Comparison of ENCODE assay signal across 30 cellular contexts in the genomic region with DNA sequence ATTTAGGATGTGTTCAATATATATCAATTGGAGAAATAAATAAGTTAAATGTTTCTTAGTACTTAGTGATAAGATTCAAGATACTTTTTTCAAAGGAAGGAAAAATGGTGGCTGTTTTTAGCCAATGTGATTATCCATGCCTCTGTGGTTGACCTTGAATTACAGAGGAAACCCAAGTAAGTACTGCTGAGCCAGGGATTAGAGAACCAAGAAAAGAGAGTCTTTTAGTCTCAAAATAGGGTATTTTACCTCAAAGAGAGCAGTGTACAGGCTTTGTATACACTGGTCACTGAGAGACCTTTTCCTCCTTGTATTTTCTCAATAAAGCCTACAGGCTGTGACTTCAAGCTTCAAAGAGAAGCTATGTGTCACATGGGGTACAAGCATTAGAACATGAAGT.
"Had no signal": no experiment of that assay in that cellular context is flagged by ENCODE, and none has a peak within 500 bp of the region (broad histone marks: within the 10 kb centered on the region; RNA-seq: fewer than 3 reads in every experiment).

No MANE protein-coding gene starts in this region.

- H3K4me1 ChIP-seq: adrenal gland, ascending aorta, body of pancreas, breast epithelium had no signal

- DNase-seq: activated effector memory CD4-positive, alpha-beta T cell treated with anti-CD3 and anti-CD28 coated beads, Interleukin-2, amount 50 U/mL, for 16 hours; activated effector memory CD4-positive, alpha-beta T cell treated with Interleukin-2 at 50 U/mL for 16 hours; activated gamma-delta T cell; activated gamma-delta T cell treated with Interleukin-2 at 50 U/mL for 16 hours; activated naive CD4-positive, alpha-beta T cell; activated naive CD4-positive, alpha-beta T cell treated with anti-CD3 and anti-CD28 coated beads for 36 hours; activated naive CD4-positive, alpha-beta T cell treated with anti-CD3 and anti-CD28 coated beads, Interleukin-2, amount 10 ng/mL, durations not matched to agents 7 days and 5 days; activated naive CD4-positive, alpha-beta T cell treated with anti-CD3 and anti-CD28 coated beads, Interleukin-2, amount 50 U/mL, for 16 hours; activated naive CD4-positive, alpha-beta T cell treated with Interleukin-2 at 50 U/mL for 16 hours; activated naive CD8-positive, alpha-beta T cell treated with anti-CD3 and anti-CD28 coated beads for 36 hours; activated naive CD8-positive, alpha-beta T cell treated with anti-CD3 and anti-CD28 coated beads, Interleukin-2, amount 10 ng/mL, durations not matched to agents 7 days and 5 days; activated naive CD8-positive, alpha-beta T cell treated with anti-CD3 and anti-CD28 coated beads, Interleukin-2, amount 50 U/mL, for 24 hours; activated T-cell treated with anti-CD3 and anti-CD28 coated beads, Interleukin-2, amount 50 U/mL, for 4 hours; activated T-cell treated with anti-CD3 and anti-CD28 coated beads, Interleukin-2, amount 50 U/mL, for 48 hours; activated T-cell treated with anti-CD3 and anti-CD28 coated beads, Interleukin-2, amount 50 U/mL, for 72 hours; adrenal gland; amniotic stem cell; amygdala; anterior cingulate cortex; aorta; body of pancreas; brain microvascular endothelial cell; caudate nucleus; central memory CD4-positive, alpha-beta T cell; cerebellar nuclear complex had no signal

- H3K27ac ChIP-seq: adrenal gland, ascending aorta, body of pancreas, brain microvascular endothelial cell, breast epithelium, cardiac muscle cell had no signal

- H3K4me3 ChIP-seq: adrenal gland, ascending aorta, body of pancreas, breast epithelium, cardiac muscle cell had no signal

- H3K9me3 ChIP-seq: adrenal gland, ascending aorta, body of pancreas, breast epithelium had no signal

- ATAC-seq: activated naive CD4-positive, alpha-beta T cell treated with anti-CD3 and anti-CD28 coated beads, Interleukin-2, amount 50 U/mL, for 72 hours; activated naive CD8-positive, alpha-beta T cell treated with anti-CD3 and anti-CD28 coated beads, Interleukin-2, amount 50 U/mL, for 24 hours; activated T-cell treated with anti-CD3 and anti-CD28 coated beads, Interleukin-2, amount 50 U/mL, for 4 hours; activated T-cell treated with anti-CD3 and anti-CD28 coated beads, Interleukin-2, amount 50 U/mL, for 72 hours; activated T-helper 17 cell treated with anti-CD3 and anti-CD28 coated beads, Interleukin-2, amount 50 U/mL, for 72 hours; body of pancreas had no signal

- H3K36me3 ChIP-seq: adrenal gland, ascending aorta, brain microvascular endothelial cell, breast epithelium, cardiac muscle cell had no signal

- H3K27me3 ChIP-seq: adrenal gland, ascending aorta, body of pancreas, brain microvascular endothelial cell, breast epithelium, cardiac muscle cell had no signal
